23 cellular contexts compared by ENCODE assay signal in the genomic region with DNA sequence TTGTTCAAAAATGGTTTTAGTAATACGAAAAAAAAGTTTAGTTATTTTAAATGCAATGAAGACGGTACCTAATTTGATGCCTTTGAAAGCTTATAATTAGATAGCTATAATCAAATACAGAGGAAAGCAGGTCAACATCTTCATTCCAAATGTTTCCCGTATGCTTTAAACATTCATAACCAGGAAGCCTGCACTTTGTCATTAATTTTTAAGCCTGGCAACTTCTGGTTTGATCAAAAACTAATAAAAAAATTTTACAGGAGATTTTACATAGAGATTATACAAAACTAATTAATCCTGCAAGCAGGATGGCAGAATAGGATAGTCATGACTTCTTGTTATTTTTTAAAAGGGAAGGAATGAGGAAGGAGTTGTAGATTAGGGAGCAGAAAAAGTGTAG.
"Had no signal": no experiment of that assay in that cellular context is flagged by ENCODE, and none has a peak within 500 bp of the region (broad histone marks: within the 10 kb centered on the region; RNA-seq: fewer than 3 reads in every experiment).

No MANE protein-coding gene starts in this region.

- H3K27ac Mint-ChIP-seq: progenitor cell of endocrine pancreas; stimulated activated effector memory CD8-positive, alpha-beta T cell treated with anti-CD3 and anti-CD28 coated beads, Interleukin-12 subunit alpha, Interleukin-12 subunit beta, amount 100 ng/mL, for 72 hours; stimulated activated naive CD8-positive, alpha-beta T cell treated with anti-CD3 and anti-CD28 coated beads, Interleukin-15, Interleukin-2, amounts not matched to agents 100 ng/mL and 50 ng/mL, for 24 hours; type B pancreatic cell had no signal

- H3K36me3 Mint-ChIP-seq: stimulated activated effector memory CD8-positive, alpha-beta T cell treated with anti-CD3 and anti-CD28 coated beads, Interleukin-12 subunit alpha, Interleukin-12 subunit beta, amount 100 ng/mL, for 72 hours; type B pancreatic cell had no signal

- ATAC-seq: left colon; left lung; lower lobe of right lung; naive thymus-derived CD8-positive, alpha-beta T cell; sciatic nerve; stimulated activated effector memory CD8-positive, alpha-beta T cell treated with anti-CD3 and anti-CD28 coated beads, Interleukin-12 subunit alpha, Interleukin-12 subunit beta, amount 100 ng/mL, for 72 hours had no signal

- H3K9me3 ChIP-seq: left lung, lower lobe of right lung, neutrophil, ovary, spleen, tibial nerve, uterus had no signal

- H3K4me3 Mint-ChIP-seq: naive thymus-derived CD8-positive, alpha-beta T cell; nephron; stimulated activated effector memory CD8-positive, alpha-beta T cell treated with anti-CD3 and anti-CD28 coated beads, Interleukin-12 subunit alpha, Interleukin-12 subunit beta, amount 100 ng/mL, for 72 hours; stimulated activated naive CD8-positive, alpha-beta T cell treated with anti-CD3 and anti-CD28 coated beads, Interleukin-15, Interleukin-2, amounts not matched to agents 100 ng/mL and 50 ng/mL, for 24 hours; type B pancreatic cell had no signal

- H3K36me3 ChIP-seq: heart right ventricle, left lung, lower lobe of right lung, neutrophil, ovary, spleen, tibial nerve, uterus had no signal

- H3K9me3 Mint-ChIP-seq: naive thymus-derived CD8-positive, alpha-beta T cell; stimulated activated effector memory CD8-positive, alpha-beta T cell treated with anti-CD3 and anti-CD28 coated beads, Interleukin-12 subunit alpha, Interleukin-12 subunit beta, amount 100 ng/mL, for 72 hours; stimulated activated naive CD8-positive, alpha-beta T cell treated with anti-CD3 and anti-CD28 coated beads, Interleukin-15, Interleukin-2, amounts not matched to agents 100 ng/mL and 50 ng/mL, for 24 hours; type B pancreatic cell had no signal

- H3K4me3 ChIP-seq: heart right ventricle, hepatocyte, left lung, lower lobe of right lung, ovary, skin epidermis, spleen, tibial nerve, uterus had no signal

- FAIRE-seq: kidney had no signal

- H3K4me1 ChIP-seq: left lung, lower lobe of right lung, uterus had no signal

- H3K27me3 Mint-ChIP-seq: naive thymus-derived CD8-positive, alpha-beta T cell; progenitor cell of endocrine pancreas; stimulated activated naive CD8-positive, alpha-beta T cell treated with anti-CD3 and anti-CD28 coated beads, Interleukin-15, Interleukin-2, amounts not matched to agents 100 ng/mL and 50 ng/mL, for 24 hours; type B pancreatic cell had no signal

- DNase-seq: heart right ventricle; kidney; left colon; left lung; lower lobe of right lung; naive thymus-derived CD8-positive, alpha-beta T cell; occipital lobe; ovary; right cardiac atrium; spleen; stimulated activated CD4-positive, alpha-beta T cell treated with anti-CD3 and anti-CD28 coated beads, Interleukin-4, amount 100 ng/mL, for 24 hours; stimulated activated naive CD4-positive, alpha-beta T cell; uterus had no signal

- H3K27me3 ChIP-seq: heart right ventricle, hepatocyte, left lung, neutrophil, ovary, spleen, tibial nerve, uterus had no signal

- H3K4me1 Mint-ChIP-seq: naive thymus-derived CD8-positive, alpha-beta T cell; stimulated activated effector memory CD8-positive, alpha-beta T cell treated with anti-CD3 and anti-CD28 coated beads, Interleukin-12 subunit alpha, Interleukin-12 subunit beta, amount 100 ng/mL, for 72 hours had no signal

- H3K27ac ChIP-seq: heart right ventricle, hepatocyte, left lung, lower lobe of right lung, neutrophil, ovary, skin epidermis, spleen, tibial nerve, uterus had no signal
